Comparison of ENCODE assay signal across 34 cellular contexts in the genomic region with DNA sequence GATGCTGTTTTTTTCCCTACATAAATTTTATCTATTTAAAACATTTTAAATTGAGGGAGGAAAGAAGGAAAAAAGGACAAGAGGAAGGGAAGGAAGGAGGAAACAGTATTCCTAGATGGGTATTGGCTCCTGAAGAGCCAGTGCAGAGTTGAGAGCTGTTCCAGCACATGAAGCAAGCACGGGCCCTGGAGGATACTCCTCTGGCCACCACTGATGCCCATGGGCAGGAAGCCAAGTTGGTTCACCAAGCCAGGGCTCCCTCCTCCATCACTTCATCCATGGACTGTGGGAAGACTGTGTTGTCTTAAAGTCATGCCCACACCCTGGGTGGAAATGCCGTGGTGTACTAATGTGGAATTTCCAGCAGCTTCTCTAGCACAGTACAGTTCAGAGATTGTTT. TPM values are rescaled to one million over a fixed set of nuclear protein-coding genes. Genes with fewer than 3 reads are reported as not detected.
"Had no signal": no experiment of that assay in that cellular context is flagged by ENCODE, and none has a peak within 500 bp of the region (broad histone marks: within the 10 kb centered on the region; RNA-seq: fewer than 3 reads in every experiment).

No MANE protein-coding gene starts in this region.

- DNase-seq: activated CD4-positive, alpha-beta memory T cell treated with anti-CD3 and anti-CD28 coated beads for 36 hours; activated CD4-positive, alpha-beta T cell treated with anti-CD3 and anti-CD28 coated beads for 36 hours; activated CD4-positive, alpha-beta T cell treated with anti-CD3 and anti-CD28 coated beads, Interleukin-2, amount 10 ng/mL, durations not matched to agents 24 days and 14 days; activated CD4-positive, CD25-positive, alpha-beta regulatory T cell; activated CD4-positive, CD25-positive, alpha-beta regulatory T cell treated with anti-CD3 and anti-CD28 coated beads, Interleukin-2, amount 50 U/mL, for 72 hours; activated CD8-positive, alpha-beta memory T cell treated with anti-CD3 and anti-CD28 coated beads, Interleukin-2, amount 10 ng/mL, durations not matched to agents 7 days and 5 days; activated CD8-positive, alpha-beta memory T cell treated with anti-CD3 and anti-CD28 coated beads, Interleukin-2, amount 50 U/mL, for 4 hours; activated CD8-positive, alpha-beta T cell treated with anti-CD3 and anti-CD28 coated beads, Interleukin-2, amount 10 ng/mL, durations not matched to agents 7 days and 5 days; activated effector memory CD4-positive, alpha-beta T cell treated with anti-CD3 and anti-CD28 coated beads, Interleukin-2, amount 50 U/mL, for 16 hours; activated naive CD4-positive, alpha-beta T cell treated with anti-CD3 and anti-CD28 coated beads for 36 hours; activated naive CD8-positive, alpha-beta T cell treated with anti-CD3 and anti-CD28 coated beads for 36 hours; activated naive CD8-positive, alpha-beta T cell treated with anti-CD3 and anti-CD28 coated beads, Interleukin-2, amount 50 U/mL, for 24 hours; activated T-cell treated with anti-CD3 and anti-CD28 coated beads, Interleukin-2, amount 50 U/mL, for 1 hour; activated T-cell treated with anti-CD3 and anti-CD28 coated beads, Interleukin-2, amount 50 U/mL, for 48 hours; adrenal gland; amygdala; aorta; body of pancreas; central memory CD4-positive, alpha-beta T cell; cerebellar nuclear complex; dorsolateral prefrontal cortex; effector memory CD4-positive, alpha-beta T cell; endodermal cell; foreskin keratinocyte; head of caudate nucleus; T-helper 2 cell had no signal

- H3K27ac ChIP-seq: adrenal gland, body of pancreas, cardiac muscle cell, coronary artery, dorsolateral prefrontal cortex, foreskin keratinocyte, gastroesophageal sphincter had no signal

- H3K36me3 ChIP-seq: adrenal gland, cardiac muscle cell, gastroesophageal sphincter had no signal

- ATAC-seq: activated CD4-positive, alpha-beta T cell treated with anti-CD3 and anti-CD28 coated beads for 36 hours; activated CD8-positive, alpha-beta memory T cell treated with anti-CD3 and anti-CD28 coated beads, Interleukin-2, amount 10 ng/mL, durations not matched to agents 7 days and 5 days; activated CD8-positive, alpha-beta T cell treated with anti-CD3 and anti-CD28 coated beads, Interleukin-2, amount 10 ng/mL, durations not matched to agents 7 days and 5 days; activated naive CD8-positive, alpha-beta T cell treated with anti-CD3 and anti-CD28 coated beads, Interleukin-2, amount 50 U/mL, for 24 hours; body of pancreas; esophagus mucosa; foreskin keratinocyte; gastroesophageal sphincter had no signal

- H3K27me3 ChIP-seq: adrenal gland, body of pancreas, cardiac muscle cell, dorsolateral prefrontal cortex, gastroesophageal sphincter had no signal

- H3K27ac Mint-ChIP-seq: activated CD4-positive, alpha-beta memory T cell treated with anti-CD3 and anti-CD28 coated beads for 36 hours; activated CD4-positive, alpha-beta T cell treated with anti-CD3 and anti-CD28 coated beads for 36 hours; activated CD4-positive, alpha-beta T cell treated with anti-CD3 and anti-CD28 coated beads, Interleukin-2, amount 10 ng/mL, durations not matched to agents 24 days and 14 days; activated CD8-positive, alpha-beta memory T cell treated with anti-CD3 and anti-CD28 coated beads, Interleukin-2, amount 10 ng/mL, durations not matched to agents 7 days and 5 days; activated CD8-positive, alpha-beta T cell treated with anti-CD3 and anti-CD28 coated beads, Interleukin-2, amount 10 ng/mL, durations not matched to agents 7 days and 5 days; activated naive CD4-positive, alpha-beta T cell treated with anti-CD3 and anti-CD28 coated beads for 36 hours; activated naive CD4-positive, alpha-beta T cell treated with anti-CD3 and anti-CD28 coated beads, Interleukin-2, amount 50 U/mL, for 24 hours; activated naive CD8-positive, alpha-beta T cell treated with anti-CD3 and anti-CD28 coated beads for 36 hours; activated naive CD8-positive, alpha-beta T cell treated with anti-CD3 and anti-CD28 coated beads, Interleukin-2, amount 50 U/mL, for 24 hours; activated T-helper 1 cell treated with anti-CD3 and anti-CD28 coated beads, Interleukin-12 subunit alpha, Interleukin-12 subunit beta, Interleukin-2, Interleukin-4 antibody, amounts not matched to agents 30 ng/mL and 10 ng/mL and 1 ng/mL, durations not matched to agents 14 hours and 24 hours and 36 hours; activated T-helper 2 cell treated with anti-CD3 and anti-CD28 coated beads, Interferon-gamma antibody, Interleukin-2, Interleukin-4, amounts not matched to agents 10 μg/mL and 5 μg/mL and 100 μg/mL, durations not matched to agents 14 hours and 24 hours and 36 hours; dendritic cell treated with granulocyte-macrophage colony-stimulating factor and Interleukin-4, amounts not matched to agents 40 ng/mL and 50 ng/mL, for 4 days; endodermal cell had no signal

- H3K36me3 Mint-ChIP-seq: activated CD4-positive, alpha-beta memory T cell treated with anti-CD3 and anti-CD28 coated beads for 36 hours; activated naive CD8-positive, alpha-beta T cell treated with anti-CD3 and anti-CD28 coated beads for 36 hours had no signal

- H3K27me3 Mint-ChIP-seq: dendritic cell treated with granulocyte-macrophage colony-stimulating factor and Interleukin-4, amounts not matched to agents 40 ng/mL and 50 ng/mL, for 4 days had no signal

- H3K4me3 Mint-ChIP-seq: activated CD4-positive, alpha-beta memory T cell treated with anti-CD3 and anti-CD28 coated beads for 36 hours; activated CD4-positive, alpha-beta T cell treated with anti-CD3 and anti-CD28 coated beads for 36 hours; activated CD4-positive, alpha-beta T cell treated with anti-CD3 and anti-CD28 coated beads, Interleukin-2, amount 10 ng/mL, durations not matched to agents 24 days and 14 days; activated CD8-positive, alpha-beta memory T cell treated with anti-CD3 and anti-CD28 coated beads, Interleukin-2, amount 10 ng/mL, durations not matched to agents 7 days and 5 days; activated CD8-positive, alpha-beta T cell treated with anti-CD3 and anti-CD28 coated beads, Interleukin-2, amount 10 ng/mL, durations not matched to agents 7 days and 5 days; activated naive CD4-positive, alpha-beta T cell treated with anti-CD3 and anti-CD28 coated beads for 36 hours; activated naive CD4-positive, alpha-beta T cell treated with anti-CD3 and anti-CD28 coated beads, Interleukin-2, amount 50 U/mL, for 24 hours; activated naive CD8-positive, alpha-beta T cell treated with anti-CD3 and anti-CD28 coated beads for 36 hours; activated naive CD8-positive, alpha-beta T cell treated with anti-CD3 and anti-CD28 coated beads, Interleukin-2, amount 50 U/mL, for 24 hours; activated T-helper 1 cell treated with anti-CD3 and anti-CD28 coated beads, Interleukin-12 subunit alpha, Interleukin-12 subunit beta, Interleukin-2, Interleukin-4 antibody, amounts not matched to agents 30 ng/mL and 10 ng/mL and 1 ng/mL, durations not matched to agents 14 hours and 24 hours and 36 hours; dendritic cell treated with granulocyte-macrophage colony-stimulating factor and Interleukin-4, amounts not matched to agents 40 ng/mL and 50 ng/mL, for 4 days; endodermal cell had no signal

- H3K4me1 ChIP-seq: adrenal gland had no signal

- H3K4me1 Mint-ChIP-seq: activated CD4-positive, alpha-beta T cell treated with anti-CD3 and anti-CD28 coated beads for 36 hours; activated CD4-positive, alpha-beta T cell treated with anti-CD3 and anti-CD28 coated beads, Interleukin-2, amount 10 ng/mL, durations not matched to agents 24 days and 14 days; activated CD8-positive, alpha-beta memory T cell treated with anti-CD3 and anti-CD28 coated beads, Interleukin-2, amount 10 ng/mL, durations not matched to agents 7 days and 5 days; activated naive CD4-positive, alpha-beta T cell treated with anti-CD3 and anti-CD28 coated beads, Interleukin-2, amount 50 U/mL, for 24 hours; activated naive CD8-positive, alpha-beta T cell treated with anti-CD3 and anti-CD28 coated beads for 36 hours; activated naive CD8-positive, alpha-beta T cell treated with anti-CD3 and anti-CD28 coated beads, Interleukin-2, amount 50 U/mL, for 24 hours had no signal

- H3K9me3 ChIP-seq: body of pancreas had no signal

- H3K4me3 ChIP-seq: adrenal gland, body of pancreas, cardiac muscle cell, coronary artery, dorsolateral prefrontal cortex, gastroesophageal sphincter had no signal

RNA-seq across cellular contexts. Expression of a gene that starts 23.8 kb away (rescaled TPM):
- total RNA-seq: activated CD4-positive, alpha-beta T cell treated with anti-CD3 and anti-CD28 coated beads, Interleukin-2, amount 10 ng/mL, durations not matched to agents 24 days and 14 days; activated CD8-positive, alpha-beta T cell treated with anti-CD3 and anti-CD28 coated beads, Interleukin-2, amount 10 ng/mL, durations not matched to agents 7 days and 5 days; activated T-helper 1 cell treated with anti-CD3 and anti-CD28 coated beads, Interleukin-12 subunit alpha, Interleukin-12 subunit beta, Interleukin-2, Interleukin-4 antibody, amounts not matched to agents 30 ng/mL and 10 ng/mL and 1 ng/mL, durations not matched to agents 14 hours and 24 hours and 36 hours; activated T-helper 2 cell treated with anti-CD3 and anti-CD28 coated beads, Interferon-gamma antibody, Interleukin-2, Interleukin-4, amounts not matched to agents 10 μg/mL and 5 μg/mL and 100 μg/mL, durations not matched to agents 14 hours and 24 hours and 36 hours; esophagus mucosa; foreskin keratinocyte had no signal
